In the genomic region with DNA sequence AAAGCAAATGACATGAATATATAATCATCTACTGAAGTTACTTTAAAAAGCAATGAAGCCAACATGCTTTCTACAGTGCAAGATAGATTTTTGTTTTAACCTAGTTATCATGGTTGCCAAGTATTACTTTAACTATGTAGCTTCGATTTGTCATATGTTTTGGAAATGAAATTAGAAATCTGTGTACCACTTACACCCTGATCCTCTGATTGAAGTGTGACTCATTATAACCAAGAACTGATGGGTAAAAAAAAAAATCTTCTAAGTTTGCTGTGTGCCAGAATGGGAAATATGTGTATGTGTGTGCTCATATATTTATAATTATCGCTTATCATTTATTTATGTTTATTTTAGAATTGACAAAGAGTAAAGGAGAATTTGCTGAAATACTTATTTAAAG, we compare ENCODE assay signal across 15 cellular contexts. TPM values are rescaled to one million over a fixed set of nuclear protein-coding genes. Genes with fewer than 3 reads are reported as not detected.
DNase-seq lines count a peak whose midpoint lies in the region; ATAC-seq and TF ChIP-seq lines count a peak whose summit lies in the region.
"Had no signal": no experiment of that assay in that cellular context is flagged by ENCODE, and none has a peak within 500 bp of the region (broad histone marks: within the 10 kb centered on the region; RNA-seq: fewer than 3 reads in every experiment).

No MANE protein-coding gene starts in this region.

- H3K36me3 ChIP-seq in effector memory CD4-positive, alpha-beta T cell (ENCODE audit: control insufficient read depth, insufficient read depth, low read length) = peaks cover 6% of the 10 kb centered on the region
- H3K36me3 ChIP-seq in thyroid gland (no peaks in the 10 kb centered on the region), suprapubic skin (no peaks in the 10 kb centered on the region)
- H3K36me3 ChIP-seq: brain microvascular endothelial cell, gastrocnemius medialis, vagina had no signal

- peaks cover 12% of the 10 kb centered on the region for H3K36me3 Mint-ChIP-seq in activated naive CD4-positive, alpha-beta T cell treated with anti-CD3 and anti-CD28 coated beads, Interleukin-2, amount 50 U/mL, for 24 hours
- H3K36me3 Mint-ChIP-seq in T-helper 17 cell (ENCODE audit: low read depth) = peaks cover 5% of the 10 kb centered on the region

- H3K4me1 ChIP-seq in effector memory CD4-positive, alpha-beta T cell (ENCODE audit: control insufficient read depth, insufficient read depth, low read length, poor library complexity, severe bottlenecking) = peaks cover 31% of the 10 kb centered on the region
- H3K4me1 ChIP-seq in thyroid gland (no peaks in the 10 kb centered on the region), suprapubic skin (peaks cover 8% of the 10 kb centered on the region)
- H3K4me1 ChIP-seq: gastrocnemius medialis, vagina had no signal

- intact Hi-C loops in thyroid gland (cut with DNase I) = no loop called here

- peaks cover 91% of the 10 kb centered on the region for H3K4me1 Mint-ChIP-seq in activated naive CD4-positive, alpha-beta T cell treated with anti-CD3 and anti-CD28 coated beads, Interleukin-2, amount 50 U/mL, for 24 hours
- peaks cover 53% of the 10 kb centered on the region for H3K4me1 Mint-ChIP-seq in T-helper 17 cell

- no peak for TF ChIP-seq EP300 in suprapubic skin (IDR thresholded peaks at IDR 0.05)

- DNase-seq in activated naive CD4-positive, alpha-beta T cell treated with Interleukin-2 at 50 U/mL for 16 hours = no peak
- DNase-seq in T-helper 17 cell (no peak), thyroid gland (no peak), suprapubic skin (ENCODE audit: low spot score in 2 of 2) (no peak)
- no peak for DNase-seq in effector memory CD4-positive, alpha-beta T cell
- no peak for DNase-seq in stimulated activated naive CD4-positive, alpha-beta T cell treated with Interleukin-2 at 50 U/mL for 16 hours (lab: John Stamatoyannopoulos, UW)
- DNase-seq in stimulated activated naive CD4-positive, alpha-beta T cell (lab: John Stamatoyannopoulos, UW) = no peak
- DNase-seq: brain microvascular endothelial cell, gastrocnemius medialis, midbrain, NCI-H187, NCI-H2227 treated with DMSO at 0.1 percent for 48 hours had no signal

- no peak for TF ChIP-seq CTCF in thyroid gland (IDR thresholded peaks at IDR 0.05)
- no peak for TF ChIP-seq CTCF in suprapubic skin (IDR thresholded peaks at IDR 0.05)

- TF ChIP-seq POLR2A in thyroid gland (IDR thresholded peaks at IDR 0.05) = no peak
- TF ChIP-seq POLR2A in suprapubic skin (IDR thresholded peaks at IDR 0.05) = no peak

- H3K9me3 ChIP-seq in T-helper 17 cell (ENCODE audit: control insufficient read depth, low read length, poor library complexity, severe bottlenecking) (no peaks in the 10 kb centered on the region), thyroid gland (no peaks in the 10 kb centered on the region), suprapubic skin (no peaks in the 10 kb centered on the region)
- H3K9me3 ChIP-seq in effector memory CD4-positive, alpha-beta T cell (ENCODE audit: control insufficient read depth, low read length) = no peaks in the 10 kb centered on the region
- H3K9me3 ChIP-seq: gastrocnemius medialis, vagina had no signal

- H3K4me3 ChIP-seq in effector memory CD4-positive, alpha-beta T cell (ENCODE audit: insufficient read depth, low read depth, low read length, poor library complexity, severe bottlenecking) = peak overlapping the region; percentile 75
- H3K4me3 ChIP-seq in thyroid gland (replicated peaks in 1 of 3) = no peak overlapping the region
- H3K4me3 ChIP-seq in suprapubic skin = no peak overlapping the region
- H3K4me3 ChIP-seq: gastrocnemius medialis had no signal

- peak overlapping the region; percentile 94 for H3K4me3 Mint-ChIP-seq in activated naive CD4-positive, alpha-beta T cell treated with anti-CD3 and anti-CD28 coated beads, Interleukin-2, amount 50 U/mL, for 24 hours
- H3K4me3 Mint-ChIP-seq in T-helper 17 cell = peak overlapping the region; percentile 95

- peak overlapping the region; percentile 92 for H3K27ac ChIP-seq in effector memory CD4-positive, alpha-beta T cell (ENCODE audit: insufficient read depth, low read length, poor library complexity, severe bottlenecking)
- H3K27ac ChIP-seq in thyroid gland (no peak overlapping the region), suprapubic skin (no peak overlapping the region)
- H3K27ac ChIP-seq: brain microvascular endothelial cell, epithelial cell of prostate, gastrocnemius medialis, vagina had no signal

- no peaks in the 10 kb centered on the region for H3K27me3 ChIP-seq in effector memory CD4-positive, alpha-beta T cell (replicated peaks; ENCODE audit: control insufficient read depth, insufficient read depth, low read length, poor library complexity, severe bottlenecking)
- H3K27me3 ChIP-seq in thyroid gland = no peaks in the 10 kb centered on the region
- H3K27me3 ChIP-seq in suprapubic skin = no peaks in the 10 kb centered on the region
- H3K27me3 ChIP-seq: brain microvascular endothelial cell, gastrocnemius medialis, vagina had no signal

- no peak for ATAC-seq in T-helper 17 cell
- ATAC-seq: gastrocnemius medialis had no signal

- WGBS in thyroid gland, 2 donors = 83 to 95% methylated on average over 2 of the region's 2 CpGs
- WGBS in suprapubic skin = 72% methylated on average over 2 of the region's 2 CpGs

- H3K27ac Mint-ChIP-seq in activated naive CD4-positive, alpha-beta T cell treated with anti-CD3 and anti-CD28 coated beads, Interleukin-2, amount 50 U/mL, for 24 hours = peak overlapping the region; percentile 90
- peak overlapping the region; percentile 99 for H3K27ac Mint-ChIP-seq in T-helper 17 cell

- H3K9me3 Mint-ChIP-seq in activated naive CD4-positive, alpha-beta T cell treated with anti-CD3 and anti-CD28 coated beads, Interleukin-2, amount 50 U/mL, for 24 hours = no peaks in the 10 kb centered on the region

- no peaks in the 10 kb centered on the region for H3K27me3 Mint-ChIP-seq in activated naive CD4-positive, alpha-beta T cell treated with anti-CD3 and anti-CD28 coated beads, Interleukin-2, amount 50 U/mL, for 24 hours
- H3K27me3 Mint-ChIP-seq in T-helper 17 cell = no peaks in the 10 kb centered on the region

RNA-seq across cellular contexts. Expression of a gene that starts 9.1 kb away (rescaled TPM):
- total RNA-seq in T-helper 17 cell (100 to 1,000 TPM; 215 to 245 TPM), thyroid gland (10 to 100 TPM; 74.9 to 92.5 (median 83.8) TPM), suprapubic skin (10 to 100 TPM; 32.4 to 46.6 (median 36.7) TPM)
